ENCODE assay signal across 8 cellular contexts in genomic region chr11:3580487-3581388, GRCh38.
DNase-seq lines count a peak whose midpoint lies in the region; ATAC-seq and TF ChIP-seq lines count a peak whose summit lies in the region.
"Not testable (repeated sequence)": the region's sequence is repeated elsewhere in the genome, so short reads cannot be mapped to it uniquely, and the experiment has no call there.

No MANE protein-coding gene starts in this region.

- not testable (repeated sequence) for ATAC-seq in lung (ENCODE audit: insufficient read depth, low FRiP score)

- H3K27me3 ChIP-seq in GM06990 (replicated peaks; ENCODE audit: control insufficient read depth, insufficient read depth, low read length); lung (ENCODE audit: control insufficient read depth, insufficient read depth); vagina: not testable (repeated sequence)

- not testable (repeated sequence) for H3K9me3 ChIP-seq in lung (ENCODE audit: control insufficient read depth in 2 of 2, insufficient read depth in 1 of 2, low read length in 1 of 2); vagina

- not testable (repeated sequence) for H3K36me3 Mint-ChIP-seq in activated T-helper 2 cell treated with anti-CD3 and anti-CD28 coated beads, Interferon-gamma antibody, Interleukin-2, Interleukin-4, amounts not matched to agents 10 μg/mL and 5 μg/mL and 100 μg/mL, durations not matched to agents 14 hours and 24 hours and 36 hours (ENCODE audit: low read depth)

- DNase-seq in GM06990 (ENCODE audit: extremely low read depth, insufficient read length); vagina (ENCODE audit: extremely low spot score in 2 of 2): not testable (repeated sequence)
- DNase-seq in NCI-H1105 treated with DMSO at 0.1 percent for 48 hours (lab: John Stamatoyannopoulos, UW), result peak; percentile 34
- DNase-seq in T-helper 1 cell, result peak; percentile 27 to 57 (median 49)
- peak; percentile 48 for DNase-seq in activated T-helper 2 cell treated with anti-CD3 and anti-CD28 coated beads, Interferon-gamma antibody, Interleukin-2, Interleukin-4, amounts not matched to agents 10 μg/mL and 5 μg/mL and 100 μg/mL, durations not matched to agents 14 hours and 24 hours and 36 hours (ENCODE audit: low spot score)
- DNase-seq in epithelial cell of esophagus (ENCODE audit: low read depth), result peak; percentile 19
- peak; percentile 56 for DNase-seq in lung (ENCODE audit: low spot score)
- DNase-seq in stimulated activated CD4-positive, alpha-beta T cell treated with anti-CD3 and anti-CD28 coated beads, Interleukin-15, amount 100 ng/mL, for 1 hour (ENCODE audit: low read depth in 1 of 2, low spot score in 1 of 2), result peak; percentile 50 to 65

- H3K4me1 ChIP-seq in lung (ENCODE audit: control insufficient read depth in 2 of 2, insufficient read depth in 2 of 2, low read length in 2 of 2); vagina: not testable (repeated sequence)

- intact Hi-C loops in activated T-helper 2 cell treated with anti-CD3 and anti-CD28 coated beads, Interferon-gamma antibody, Interleukin-2, Interleukin-4, amounts not matched to agents 10 μg/mL and 5 μg/mL and 100 μg/mL, durations not matched to agents 14 hours and 24 hours and 36 hours (cut with micrococcal nuclease); vagina (cut with DNase I): not testable (repeated sequence)

- not testable (repeated sequence) for TF ChIP-seq CTCF in GM06990 (IDR thresholded peaks at IDR 0.05; ENCODE audit: insufficient read depth, low read length, poor library complexity, severe bottlenecking); epithelial cell of esophagus (IDR thresholded peaks at IDR 0.05; ENCODE audit: insufficient read depth, low read depth, low read length, missing control alignments)
- TF ChIP-seq CTCF in lung (IDR thresholded peaks at IDR 0.05; ENCODE audit: control extremely low read depth, extremely low read depth) (peak; percentile 61), vagina (IDR thresholded peaks at IDR 0.05) (peak in 2 of 3 experiments; percentile 32 to 73)

- H3K4me3 ChIP-seq in GM06990 (replicated peaks; ENCODE audit: low read depth, low read length) (peak overlapping the region; percentile 6; the same call in 1 of the 2 replicates), epithelial cell of esophagus (ENCODE audit: low read length) (peak overlapping the region; percentile 18), lung (peak overlapping the region; percentile 35), vagina (peak overlapping the region; percentile 48 to 59)

- not testable (repeated sequence) for H3K27ac Mint-ChIP-seq in activated T-helper 2 cell treated with anti-CD3 and anti-CD28 coated beads, Interferon-gamma antibody, Interleukin-2, Interleukin-4, amounts not matched to agents 10 μg/mL and 5 μg/mL and 100 μg/mL, durations not matched to agents 14 hours and 24 hours and 36 hours

- TF ChIP-seq POLR2A in vagina (IDR thresholded peaks at IDR 0.05), result not testable (repeated sequence)

- H3K4me1 Mint-ChIP-seq in activated T-helper 2 cell treated with anti-CD3 and anti-CD28 coated beads, Interferon-gamma antibody, Interleukin-2, Interleukin-4, amounts not matched to agents 10 μg/mL and 5 μg/mL and 100 μg/mL, durations not matched to agents 14 hours and 24 hours and 36 hours (ENCODE audit: low read depth), result not testable (repeated sequence)

- not testable (repeated sequence) for H3K36me3 ChIP-seq in GM06990 (ENCODE audit: control insufficient read depth, insufficient read depth, low read length); lung (ENCODE audit: control insufficient read depth in 2 of 2, insufficient read depth in 2 of 2, low read length in 2 of 2); vagina

- WGBS in lung, 2 donors, result 0 to 1% methylated on average over 44 to 80 of the region's 92 CpGs

- H3K27ac ChIP-seq in lung (ENCODE audit: low read depth in 1 of 2, low read length in 1 of 2), result peak overlapping the region in 1 of 2 donors; percentile 53
- peak overlapping the region; percentile 50 for H3K27ac ChIP-seq in vagina

- not testable (repeated sequence) for H3K9me3 Mint-ChIP-seq in activated T-helper 2 cell treated with anti-CD3 and anti-CD28 coated beads, Interferon-gamma antibody, Interleukin-2, Interleukin-4, amounts not matched to agents 10 μg/mL and 5 μg/mL and 100 μg/mL, durations not matched to agents 14 hours and 24 hours and 36 hours

- H3K27me3 Mint-ChIP-seq in activated T-helper 2 cell treated with anti-CD3 and anti-CD28 coated beads, Interferon-gamma antibody, Interleukin-2, Interleukin-4, amounts not matched to agents 10 μg/mL and 5 μg/mL and 100 μg/mL, durations not matched to agents 14 hours and 24 hours and 36 hours (ENCODE audit: low read depth), result peaks cover 36% of the 10 kb centered on the region

- peak overlapping the region; percentile 60 for H3K4me3 Mint-ChIP-seq in activated T-helper 2 cell treated with anti-CD3 and anti-CD28 coated beads, Interferon-gamma antibody, Interleukin-2, Interleukin-4, amounts not matched to agents 10 μg/mL and 5 μg/mL and 100 μg/mL, durations not matched to agents 14 hours and 24 hours and 36 hours (ENCODE audit: low read depth)
